ENCODE assay signal across 23 cellular contexts in the genomic region with DNA sequence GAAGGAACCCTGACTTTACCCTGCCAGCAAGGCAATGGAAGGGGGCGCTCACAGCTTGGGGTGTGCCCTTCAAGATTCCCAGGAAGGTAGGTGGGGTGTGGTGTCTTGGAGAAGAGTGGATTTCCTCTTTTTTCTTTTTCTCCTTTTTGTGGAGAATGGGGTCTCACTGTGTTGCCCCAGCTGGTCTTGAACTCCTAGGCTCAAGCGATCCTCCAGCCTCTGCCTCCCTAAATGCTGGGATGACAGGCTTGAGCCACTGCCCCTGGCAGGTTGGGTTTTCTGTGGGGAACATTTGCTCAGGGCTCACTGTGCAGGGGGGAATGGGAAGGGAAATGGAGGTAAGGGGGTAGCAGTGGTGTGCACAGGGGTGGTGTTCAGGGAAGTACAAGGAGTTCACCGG.
"Had no signal": no experiment of that assay in that cellular context is flagged by ENCODE, and none has a peak within 500 bp of the region (broad histone marks: within the 10 kb centered on the region; RNA-seq: fewer than 3 reads in every experiment).

No MANE protein-coding gene starts in this region.

- H3K4me3 ChIP-seq: coronary artery, gastrocnemius medialis, lung, smooth muscle cell, suprapubic skin, transverse colon had no signal

- H3K36me3 Mint-ChIP-seq: naive thymus-derived CD4-positive, alpha-beta T cell had no signal

- ATAC-seq: esophagus mucosa; gastrocnemius medialis; left lobe of liver; naive thymus-derived CD4-positive, alpha-beta T cell; sciatic nerve; stimulated activated naive CD8-positive, alpha-beta T cell treated with anti-CD3 and anti-CD28 coated beads, Interleukin-15, amount 100 ng/mL, for 72 hours had no signal

- DNase-seq: foreskin fibroblast; gastrocnemius medialis; head of caudate nucleus; mesenchymal stem cell; midbrain; naive thymus-derived CD4-positive, alpha-beta T cell; stimulated activated CD4-positive, alpha-beta T cell treated with anti-CD3 and anti-CD28 coated beads, Interleukin-12 subunit alpha, Interleukin-12 subunit beta, amount 100 ng/mL, for 4 hours; stimulated activated CD4-positive, alpha-beta T cell treated with anti-CD3 and anti-CD28 coated beads, Interleukin-1b, Interleukin-23, amount 100 ng/mL, for 48 hours; stimulated activated CD4-positive, alpha-beta T cell treated with anti-CD3 and anti-CD28 coated beads, Interleukin-4, amount 100 ng/mL, for 1 hour; stimulated activated CD8-positive, alpha-beta memory T cell treated with anti-CD3 and anti-CD28 coated beads, Interleukin-4, amount 100 ng/mL, for 48 hours; stimulated activated naive CD4-positive, alpha-beta T cell; stimulated activated naive CD8-positive, alpha-beta T cell treated with anti-CD3 and anti-CD28 coated beads, Interleukin-15, amount 100 ng/mL, for 72 hours; transverse colon had no signal

- H3K27me3 Mint-ChIP-seq: stimulated activated naive CD8-positive, alpha-beta T cell treated with anti-CD3 and anti-CD28 coated beads, Interleukin-15, amount 100 ng/mL, for 72 hours had no signal

- FAIRE-seq: keratinocyte had no signal

- H3K9me3 Mint-ChIP-seq: stimulated activated naive CD8-positive, alpha-beta T cell treated with anti-CD3 and anti-CD28 coated beads, Interleukin-15, amount 100 ng/mL, for 72 hours had no signal

- H3K4me3 Mint-ChIP-seq: naive thymus-derived CD4-positive, alpha-beta T cell; stimulated activated naive CD8-positive, alpha-beta T cell treated with anti-CD3 and anti-CD28 coated beads, Interleukin-15, amount 100 ng/mL, for 72 hours had no signal

- H3K36me3 ChIP-seq: gastrocnemius medialis, suprapubic skin, transverse colon had no signal

- H3K9ac ChIP-seq: parathyroid adenoma had no signal

- H3K9me3 ChIP-seq: gastrocnemius medialis, suprapubic skin, transverse colon had no signal

- H3K27ac ChIP-seq: coronary artery, epithelial cell of prostate, gastrocnemius medialis, parathyroid adenoma, suprapubic skin, transverse colon had no signal
